In genomic region chr4:48194986-48195773, GRCh38 we compare ENCODE assay signal across 1 cellular context.
TF ChIP-seq lines count a peak whose summit lies in the region.

No MANE protein-coding gene starts in this region.

TF ChIP-seq in IMR-90, 13 proteins besides CTCF, POLR2A, EP300 and RAD21 (continued from another document):
- TF ChIP-seq CHD1 (IDR thresholded peaks at IDR 0.05; ENCODE audit: low read depth, low read length) = no peak
- TF ChIP-seq RCOR1 (IDR thresholded peaks at IDR 0.05; ENCODE audit: insufficient replicate concordance, low read length) = no peak
- TF ChIP-seq CEBPB (IDR thresholded peaks at IDR 0.05; ENCODE audit: low read depth, low read length) = no peak
- no peak for TF ChIP-seq ELK1 (IDR thresholded peaks at IDR 0.05; ENCODE audit: borderline replicate concordance, low read depth, low read length)
- no peak for TF ChIP-seq MAZ (IDR thresholded peaks at IDR 0.05; ENCODE audit: borderline replicate concordance, low read depth, low read length)
- TF ChIP-seq BHLHE40 (IDR thresholded peaks at IDR 0.05; ENCODE audit: low read depth, low read length) = no peak
- TF ChIP-seq MXI1 (IDR thresholded peaks at IDR 0.05; ENCODE audit: borderline replicate concordance, low read depth, low read length) = no peak
- TF ChIP-seq MAFK (IDR thresholded peaks at IDR 0.05; ENCODE audit: low read depth, low read length) = no peak
- no peak for TF ChIP-seq SMC3 (IDR thresholded peaks at IDR 0.05; ENCODE audit: low read depth, low read length)
- TF ChIP-seq FOS (IDR thresholded peaks at IDR 0.05; ENCODE audit: low read depth, low read length) = no peak
- no peak for TF ChIP-seq USF2 (IDR thresholded peaks at IDR 0.05; ENCODE audit: low read depth, low read length)
- no peak for TF ChIP-seq RFX5 (IDR thresholded peaks at IDR 0.05; ENCODE audit: low read depth, low read length)
TF ChIP-seq in IMR-90: peak in this region for 0.
